Comparison of ENCODE assay signal across 15 cellular contexts in genomic region chr15:26722621-26723160, GRCh38.
"Had no signal": no experiment of that assay in that cellular context is flagged by ENCODE, and none has a peak within 500 bp of the region (broad histone marks: within the 10 kb centered on the region; RNA-seq: fewer than 3 reads in every experiment).

No MANE protein-coding gene starts in this region.

- H3K27me3 Mint-ChIP-seq: activated naive CD8-positive, alpha-beta T cell treated with anti-CD3 and anti-CD28 coated beads, Interleukin-2, amount 50 U/mL, for 24 hours; naive B cell had no signal

- H3K27me3 ChIP-seq: gastrocnemius medialis, right atrium auricular region, uterus had no signal

- H3K9me3 ChIP-seq: gastrocnemius medialis, right atrium auricular region, uterus had no signal

- H3K36me3 ChIP-seq: gastrocnemius medialis, right atrium auricular region, uterus had no signal

- H3K4me1 Mint-ChIP-seq: activated naive CD8-positive, alpha-beta T cell treated with anti-CD3 and anti-CD28 coated beads, Interleukin-2, amount 50 U/mL, for 24 hours had no signal

- H2AFZ ChIP-seq: parathyroid adenoma had no signal

- H3K36me3 Mint-ChIP-seq: naive B cell had no signal

- H3K79me2 ChIP-seq: parathyroid adenoma had no signal

- H3K4me3 ChIP-seq: coronary artery, gastrocnemius medialis, right atrium auricular region, skin epidermis, uterus had no signal

- DNase-seq: activated CD4-positive, alpha-beta T cell treated with anti-CD3 and anti-CD28 coated beads for 48 hours; activated CD8-positive, alpha-beta memory T cell treated with anti-CD3 and anti-CD28 coated beads, Interleukin-2, amount 50 U/mL, for 48 hours; activated CD8-positive, alpha-beta T cell treated with anti-CD3 and anti-CD28 coated beads, Interleukin-2, amount 10 ng/mL, durations not matched to agents 7 days and 5 days; activated naive CD8-positive, alpha-beta T cell treated with anti-CD3 and anti-CD28 coated beads, Interleukin-2, amount 50 U/mL, for 24 hours; effector CD4-positive, alpha-beta T cell; gastrocnemius medialis; kidney glomerular epithelial cell; midbrain; naive B cell; uterus had no signal

- ATAC-seq: activated CD8-positive, alpha-beta T cell treated with anti-CD3 and anti-CD28 coated beads, Interleukin-2, amount 10 ng/mL, durations not matched to agents 7 days and 5 days; activated naive CD8-positive, alpha-beta T cell treated with anti-CD3 and anti-CD28 coated beads, Interleukin-2, amount 50 U/mL, for 24 hours; gastrocnemius medialis had no signal

- H3K27ac Mint-ChIP-seq: activated CD8-positive, alpha-beta T cell treated with anti-CD3 and anti-CD28 coated beads, Interleukin-2, amount 10 ng/mL, durations not matched to agents 7 days and 5 days; activated naive CD8-positive, alpha-beta T cell treated with anti-CD3 and anti-CD28 coated beads, Interleukin-2, amount 50 U/mL, for 24 hours; naive B cell had no signal

- H3K4me3 Mint-ChIP-seq: activated CD8-positive, alpha-beta T cell treated with anti-CD3 and anti-CD28 coated beads, Interleukin-2, amount 10 ng/mL, durations not matched to agents 7 days and 5 days; activated naive CD8-positive, alpha-beta T cell treated with anti-CD3 and anti-CD28 coated beads, Interleukin-2, amount 50 U/mL, for 24 hours; naive B cell had no signal

- H3K9ac ChIP-seq: parathyroid adenoma had no signal

- H3K4me1 ChIP-seq: gastrocnemius medialis, parathyroid adenoma, right atrium auricular region, uterus had no signal

- H3K27ac ChIP-seq: coronary artery, gastrocnemius medialis, parathyroid adenoma, right atrium auricular region, skin epidermis, uterus, VCaP had no signal
